1 cellular context compared by ENCODE assay signal in the genomic region with DNA sequence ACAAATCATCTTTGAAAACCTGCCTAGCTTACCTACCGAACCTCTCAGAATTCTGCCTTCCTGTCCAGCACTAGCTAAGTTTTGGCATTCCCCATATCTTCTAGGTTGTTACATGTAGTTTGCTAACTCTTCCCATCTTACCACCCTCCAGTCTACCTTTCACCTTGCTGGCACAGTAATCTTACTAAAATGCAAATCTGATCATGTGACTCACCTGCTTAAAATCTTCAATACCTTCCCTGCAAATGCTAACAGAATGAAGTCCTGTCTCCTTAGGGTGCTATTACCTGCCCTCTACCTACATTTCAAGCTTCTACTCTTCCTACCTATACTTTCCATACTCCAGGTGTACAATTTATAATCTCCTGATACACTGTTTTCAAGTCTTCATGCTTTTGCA.
TF ChIP-seq lines count a peak whose summit lies in the region.

No MANE protein-coding gene starts in this region.

TF ChIP-seq in H1, 55 proteins besides CTCF, POLR2A, EP300 and RAD21:
- TF ChIP-seq SRF (IDR thresholded peaks at IDR 0.05; ENCODE audit: low read depth, low read length) (no peak), TAF7 (optimal IDR thresholded peaks at IDR 0.05; ENCODE audit: borderline replicate concordance, low read depth, low read length) (no peak), ZNF274 (IDR thresholded peaks at IDR 0.05; ENCODE audit: borderline replicate concordance, extremely low read depth, low read length) (no peak)
- TF ChIP-seq, protein P1, sequence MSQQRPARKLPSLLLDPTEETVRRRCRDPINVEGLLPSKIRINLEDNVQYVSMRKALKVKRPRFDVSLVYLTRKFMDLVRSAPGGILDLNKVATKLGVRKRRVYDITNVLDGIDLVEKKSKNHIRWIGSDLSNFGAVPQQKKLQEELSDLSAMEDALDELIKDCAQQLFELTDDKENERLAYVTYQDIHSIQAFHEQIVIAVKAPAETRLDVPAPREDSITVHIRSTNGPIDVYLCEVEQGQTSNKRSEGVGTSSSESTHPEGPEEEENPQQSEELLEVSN (IDR thresholded peaks at IDR 0.05), result no peak
